ENCODE assay signal across 8 cellular contexts in the genomic region with DNA sequence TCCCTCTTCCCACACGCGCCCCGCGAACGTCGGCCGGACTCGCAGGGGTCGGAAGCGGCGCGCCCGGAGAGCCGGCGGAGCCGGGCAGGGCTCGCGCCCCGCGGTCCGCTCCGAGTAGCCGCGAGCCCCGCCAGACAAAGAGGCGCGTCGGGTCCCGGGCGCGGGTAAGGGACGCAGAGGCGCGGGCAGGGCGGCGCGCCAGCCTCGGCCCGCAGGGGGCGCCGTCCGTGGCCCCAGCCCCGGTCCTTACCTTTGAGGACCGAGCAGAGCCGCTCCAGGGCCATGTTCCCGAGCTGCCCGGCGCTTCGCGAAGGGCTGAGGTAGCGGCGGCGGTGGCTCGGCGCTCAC. TPM values are rescaled to one million over a fixed set of nuclear protein-coding genes. Genes with fewer than 3 reads are reported as not detected.
A peak's percentile ranks its signal among the peaks of the same experiment; 100 is the strongest.
DNase-seq lines count a peak whose midpoint lies in the region; ATAC-seq and TF ChIP-seq lines count a peak whose summit lies in the region.

No MANE protein-coding gene starts in this region.

- H3K4me3 ChIP-seq in OCI-LY7 (ENCODE audit: low read depth, low read length, poor library complexity, severe bottlenecking) = peak overlapping the region; percentile 59
- peak overlapping the region; percentile 55 to 71 (median 58) for H3K4me3 ChIP-seq in esophagus squamous epithelium
- peak overlapping the region; percentile 65 for H3K4me3 ChIP-seq in suprapubic skin

- peak overlapping the region; percentile 94 for H3K4me3 Mint-ChIP-seq in Calu3 (ENCODE audit: low read depth, unreplicated experiment)
- H3K4me3 Mint-ChIP-seq in natural killer cell treated with Interleukin-12 subunit alpha and Interleukin-12 subunit beta and Interleukin-15 and Interleukin-18, amount 100 ng/mL, for 72 hours = peak overlapping the region; percentile 94

- CTCF ChIA-PET in Calu3 (lab: Charles Lee) (interaction anchor here (1.1 to 2.2 kb wide), 4 partner anchors 19 to 1022 kb away, joined by 3 to 17 read pairs (median 8); no protein-coding TSS in a partner anchor), OCI-LY7 (lab: Charles Lee; ENCODE audit: unreplicated experiment) (interaction anchor here (0.6 kb wide), 1 partner anchor 107 kb away, joined by 3 read pairs; no protein-coding TSS in a partner anchor)

- H3K9me3 ChIP-seq in OCI-LY7 (ENCODE audit: low read length) = no peaks in the 10 kb centered on the region
- H3K9me3 ChIP-seq in esophagus squamous epithelium = no peaks in the 10 kb centered on the region
- H3K9me3 ChIP-seq in suprapubic skin = no peaks in the 10 kb centered on the region

- peaks cover 19% of the 10 kb centered on the region for H3K4me1 ChIP-seq in OCI-LY7 (ENCODE audit: insufficient read depth, low read length, poor library complexity, severe bottlenecking)
- peaks cover 8 to 48% (median 21%) of the 10 kb centered on the region in 3 donors for H3K4me1 ChIP-seq in esophagus squamous epithelium
- H3K4me1 ChIP-seq in suprapubic skin = peaks cover 30% of the 10 kb centered on the region

- H3K4me1 Mint-ChIP-seq in Calu3 (ENCODE audit: low read depth, unreplicated experiment) = peaks cover 30% of the 10 kb centered on the region
- H3K4me1 Mint-ChIP-seq in natural killer cell treated with Interleukin-12 subunit alpha and Interleukin-12 subunit beta and Interleukin-15 and Interleukin-18, amount 100 ng/mL, for 72 hours (ENCODE audit: low read depth in 2 of 2) = peaks cover 14 to 18% of the 10 kb centered on the region in 2 donors

- peak overlapping the region; percentile 72 for H3K4me2 ChIP-seq in OCI-LY7 (ENCODE audit: low read length)

- TF ChIP-seq EP300 in suprapubic skin (IDR thresholded peaks at IDR 0.05) = no peak

- no peak overlapping the region for H3K27ac Mint-ChIP-seq in Calu3 (ENCODE audit: unreplicated experiment)
- no peak overlapping the region for H3K27ac Mint-ChIP-seq in natural killer cell treated with Interleukin-12 subunit alpha and Interleukin-12 subunit beta and Interleukin-15 and Interleukin-18, amount 100 ng/mL, for 72 hours

- TF ChIP-seq CTCF in Calu3 (IDR thresholded peaks at IDR 0.05; ENCODE audit: unreplicated experiment) (peak; percentile 94), OCI-LY7 (conservative IDR thresholded peaks at IDR 0.05; ENCODE audit: low read length) (peak; percentile 73), esophagus squamous epithelium (IDR thresholded peaks at IDR 0.05) (peak in 5 of 6 experiments; percentile 34 to 87 (median 56)), suprapubic skin (IDR thresholded peaks at IDR 0.05) (peak in 1 of 2 donors; percentile 56)

- WGBS in esophagus squamous epithelium, 2 donors = no CpG with 5 or more reads among the region's 55 CpGs
- 0% methylated on average over 7 of the region's 55 CpGs for WGBS in suprapubic skin

- H3K27ac ChIP-seq in OCI-LY7 (ENCODE audit: low read depth, low read length, poor library complexity, severe bottlenecking) (no peak overlapping the region), esophagus squamous epithelium (peak overlapping the region in 3 of 4 donors; percentile 74 to 81 (median 78)), suprapubic skin (no peak overlapping the region)

- BruUV-seq in Calu3 (replicated peaks; lab: Mats Ljungman, UMichigan) = no TSS peak
- BruUV-seq in OCI-LY7 (replicated peaks; lab: Mats Ljungman, UMichigan) = no TSS peak

- H3K9me2 ChIP-seq in OCI-LY7 (ENCODE audit: insufficient read depth, low read length) = no peaks in the 10 kb centered on the region

- ATAC-seq in GM21360 (IDR thresholded peaks at IDR 0.05; ENCODE audit: unreplicated experiment) = peak; percentile 54
- peak; percentile 27 for ATAC-seq in HG03575 (IDR thresholded peaks at IDR 0.05; ENCODE audit: extremely low read depth, insufficient number of reproducible peaks, low FRiP score, unreplicated experiment)
- ATAC-seq in natural killer cell treated with Interleukin-12 subunit alpha and Interleukin-12 subunit beta and Interleukin-15 and Interleukin-18, amount 100 ng/mL, for 72 hours = peak; percentile 84 to 87

- DNase-seq in Calu3 (peak; percentile 90), OCI-LY7 (ENCODE audit: low spot score) (peak; percentile 53), activated T-cell treated with anti-CD3 and anti-CD28 coated beads for 24 hours (ENCODE audit: low read depth) (peak; percentile 56), esophagus squamous epithelium (lab: John Stamatoyannopoulos, UW) (no peak), suprapubic skin (ENCODE audit: low spot score in 2 of 2) (no peak)
- DNase-seq in natural killer cell treated with Interleukin-12 subunit alpha and Interleukin-12 subunit beta and Interleukin-15 and Interleukin-18, amount 100 ng/mL, for 72 hours (ENCODE audit: low spot score) = peak; percentile 62

- H3K36me3 ChIP-seq in OCI-LY7 (ENCODE audit: insufficient read depth, low read length) (no peaks in the 10 kb centered on the region), esophagus squamous epithelium (no peaks in the 10 kb centered on the region), suprapubic skin (no peaks in the 10 kb centered on the region)

- intact Hi-C loops in Calu3 (cut with micrococcal nuclease; ENCODE audit: unreplicated experiment) = loop anchor here (1.0 to 10.0 kb wide), 7 partner anchors 106 to 1013 kb away; a partner anchor contains a TSS
- intact Hi-C loops in OCI-LY7 (cut with micrococcal nuclease; ENCODE audit: unreplicated experiment) = loop anchor here (2.0 to 10.0 kb wide), 5 partner anchors 171 to 1021 kb away; a partner anchor contains a TSS
- intact Hi-C loops in esophagus squamous epithelium (cut with DNase I) = loop anchor here (5.0 kb wide), 1 partner anchor 1019 kb away; no protein-coding TSS in a partner anchor

- H3K9me3 Mint-ChIP-seq in Calu3 (ENCODE audit: low read depth, unreplicated experiment) = no peaks in the 10 kb centered on the region
- no peaks in the 10 kb centered on the region for H3K9me3 Mint-ChIP-seq in natural killer cell treated with Interleukin-12 subunit alpha and Interleukin-12 subunit beta and Interleukin-15 and Interleukin-18, amount 100 ng/mL, for 72 hours

- no peaks in the 10 kb centered on the region for H4K20me1 ChIP-seq in OCI-LY7 (ENCODE audit: insufficient read depth, low read length)

- H3K27me3 ChIP-seq in esophagus squamous epithelium (peaks cover 0 to 48% (median 0%) of the 10 kb centered on the region in 4 donors), suprapubic skin (peaks cover 19% of the 10 kb centered on the region)

- no peaks in the 10 kb centered on the region for H3K79me2 ChIP-seq in OCI-LY7 (ENCODE audit: insufficient read depth, low read depth, low read length)

- 0 out of 2 replicates have a peak overlapping the region, but pooled peaks have one; percentile 27 for H2AFZ ChIP-seq in OCI-LY7 (ENCODE audit: low read length)

- H3K27me3 Mint-ChIP-seq in Calu3 (ENCODE audit: unreplicated experiment) = no peaks in the 10 kb centered on the region
- H3K27me3 Mint-ChIP-seq in natural killer cell treated with Interleukin-12 subunit alpha and Interleukin-12 subunit beta and Interleukin-15 and Interleukin-18, amount 100 ng/mL, for 72 hours = peaks cover 27 to 28% of the 10 kb centered on the region in 2 donors

- peaks cover 36% of the 10 kb centered on the region for H3K36me3 Mint-ChIP-seq in Calu3 (ENCODE audit: insufficient read depth, unreplicated experiment)
- H3K36me3 Mint-ChIP-seq in natural killer cell treated with Interleukin-12 subunit alpha and Interleukin-12 subunit beta and Interleukin-15 and Interleukin-18, amount 100 ng/mL, for 72 hours = no peaks in the 10 kb centered on the region

- POLR2A ChIA-PET in OCI-LY7 (lab: Charles Lee) = no interaction called here

- TF ChIP-seq POLR2A in esophagus squamous epithelium (IDR thresholded peaks at IDR 0.05) = no peak
- no peak for TF ChIP-seq POLR2A in suprapubic skin (IDR thresholded peaks at IDR 0.05)

RNA-seq across cellular contexts. Expression of a gene that starts 0.4 kb away (rescaled TPM):
- 75.8 and 83.5 TPM in 2 replicates for total RNA-seq in Calu3 (2022)
- 0.05 TPM in 1 of 2 replicates, not detected in the other for total RNA-seq in OCI-LY7 (2014; rRNA removed; shearing (Covaris generic))
- 0.11 and 0.15 TPM in 2 replicates for total RNA-seq in OCI-LY7 (2022)
- 10 to 100 TPM in 1 of 4 donors, 1 to 10 TPM in 3; 4.1 to 16.9 (median 7.4) TPM for total RNA-seq in esophagus squamous epithelium
- total RNA-seq in natural killer cell treated with Interleukin-12 subunit alpha and Interleukin-12 subunit beta and Interleukin-15 and Interleukin-18, amount 100 ng/mL, for 72 hours = 10 to 100 TPM in 1 of 2 donors, 1 to 10 TPM in 1; 6.1 to 18.2 TPM
- total RNA-seq in suprapubic skin = 1 to 10 TPM in 3 of 4 donors, under 1 TPM in 1; 0.24 to 6.0 (median 2.9) TPM

Comparison
In these comparisons a context has a peak if more than half of its experiments do, and no peak if none do; other contexts are left out.
1. DNase-seq: peak in Calu3 (single experiment), OCI-LY7 (single experiment), activated T-cell treated with anti-CD3 and anti-CD28 coated beads for 24 hours (single experiment) and natural killer cell treated with Interleukin-12 subunit alpha and Interleukin-12 subunit beta and Interleukin-15 and Interleukin-18, amount 100 ng/mL, for 72 hours (single experiment); none in esophagus squamous epithelium (single experiment) and suprapubic skin (0 of 2).
2. ATAC-seq: peak in every context shown above with its lines; median percentile 86 in natural killer cell treated with Interleukin-12 subunit alpha and Interleukin-12 subunit beta and Interleukin-15 and Interleukin-18, amount 100 ng/mL, for 72 hours; 54 in GM21360; 27 in HG03575.
3. H3K27ac ChIP-seq: peak in esophagus squamous epithelium (3 of 4); none in OCI-LY7 (single experiment) and suprapubic skin (single experiment).
4. Peak in every context shown above with its lines, with median percentiles within 50 percentile points of each other: H3K4me3 ChIP-seq.